Comparison of ENCODE assay signal across 8 cellular contexts in genomic region chr2:24409700-24410556, GRCh38. TPM values are rescaled to one million over a fixed set of nuclear protein-coding genes. Genes with fewer than 3 reads are reported as not detected.
DNase-seq lines count a peak whose midpoint lies in the region; ATAC-seq, FAIRE-seq and TF ChIP-seq lines count a peak whose summit lies in the region.

No MANE protein-coding gene starts in this region.

- H3K27me3 Mint-ChIP-seq in activated CD8-positive, alpha-beta T cell treated with anti-CD3 and anti-CD28 coated beads for 36 hours, result peaks cover 9% of the 10 kb centered on the region

- no peak overlapping the region for H3K4me3 Mint-ChIP-seq in activated CD8-positive, alpha-beta T cell treated with anti-CD3 and anti-CD28 coated beads for 36 hours

- H3K27ac Mint-ChIP-seq in activated CD8-positive, alpha-beta T cell treated with anti-CD3 and anti-CD28 coated beads for 36 hours, result no peak overlapping the region

- intact Hi-C loops in activated CD8-positive, alpha-beta T cell treated with anti-CD3 and anti-CD28 coated beads for 36 hours (cut with micrococcal nuclease), result loop anchor here (2.0 kb wide), 1 partner anchor 417 kb away; no protein-coding TSS in a partner anchor

- no peaks in the 10 kb centered on the region for H3K36me3 Mint-ChIP-seq in activated CD8-positive, alpha-beta T cell treated with anti-CD3 and anti-CD28 coated beads for 36 hours (ENCODE audit: low read depth)

- DNase-seq in DMS 273 treated with DMSO at 0.1 percent for 48 hours (lab: John Stamatoyannopoulos, UW) (peak; percentile 31), HT-29 (ENCODE audit: low spot score) (peak; percentile 78), NCI-H69 (lab: John Stamatoyannopoulos, UW) (peak; percentile 68), frontal cortex (ENCODE audit: low spot score in 2 of 2) (peak; percentile 57 to 70), omental fat pad (ENCODE audit: low spot score) (no peak)
- DNase-seq in activated CD8-positive, alpha-beta T cell treated with anti-CD3 and anti-CD28 coated beads for 36 hours, result peak; percentile 48

- CTCF ChIA-PET in activated CD8-positive, alpha-beta T cell treated with anti-CD3 and anti-CD28 coated beads for 36 hours (lab: Charles Lee), result interaction anchor here (0.6 to 4.9 kb wide), 64 partner anchors 8 to 778 kb away, joined by 3 to 94 read pairs (median 3); partner anchors contain the start of genes CENPO and PTRHD1

- peak; percentile 87 for ATAC-seq in activated CD8-positive, alpha-beta T cell treated with anti-CD3 and anti-CD28 coated beads for 36 hours
- ATAC-seq in omental fat pad (ENCODE audit: low FRiP score) (no peak), GM18873 (IDR thresholded peaks at IDR 0.05; ENCODE audit: low FRiP score, unreplicated experiment) (no peak), HG03442 (IDR thresholded peaks at IDR 0.05; ENCODE audit: unreplicated experiment) (no peak)

- peak; percentile 90 for TF ChIP-seq CTCF in activated CD8-positive, alpha-beta T cell treated with anti-CD3 and anti-CD28 coated beads for 36 hours (IDR thresholded peaks at IDR 0.05)
- TF ChIP-seq CTCF in omental fat pad (IDR thresholded peaks at IDR 0.05), result peak in 2 of 3 donors; percentile 61 to 76

- no peak for FAIRE-seq in frontal cortex (lab: Jason Lieb, UNC)

- POLR2A ChIA-PET in activated CD8-positive, alpha-beta T cell treated with anti-CD3 and anti-CD28 coated beads for 36 hours (lab: Charles Lee), result interaction anchor here (0.6 kb wide), 1 partner anchor 453 kb away, joined by 3 read pairs; no protein-coding TSS in a partner anchor

- no peaks in the 10 kb centered on the region for H3K4me1 Mint-ChIP-seq in activated CD8-positive, alpha-beta T cell treated with anti-CD3 and anti-CD28 coated beads for 36 hours (ENCODE audit: low read depth)

- H3K9me3 Mint-ChIP-seq in activated CD8-positive, alpha-beta T cell treated with anti-CD3 and anti-CD28 coated beads for 36 hours, result no peaks in the 10 kb centered on the region

RNA-seq across cellular contexts. Expression of gene ITSN2, which starts 49.6 kb away (rescaled TPM):
- 20.1 and 28.1 TPM in 2 replicates for total RNA-seq in HT-29 (2014; rRNA removed; shearing (Covaris generic))
- total RNA-seq in activated CD8-positive, alpha-beta T cell treated with anti-CD3 and anti-CD28 coated beads for 36 hours, result 10 to 100 TPM; 44.0 to 48.6 TPM
- 25.3 TPM for total RNA-seq in frontal cortex
- total RNA-seq in omental fat pad, result 10 to 100 TPM; 44.3 to 73.3 (median 52.8) TPM
